In the genomic region with DNA sequence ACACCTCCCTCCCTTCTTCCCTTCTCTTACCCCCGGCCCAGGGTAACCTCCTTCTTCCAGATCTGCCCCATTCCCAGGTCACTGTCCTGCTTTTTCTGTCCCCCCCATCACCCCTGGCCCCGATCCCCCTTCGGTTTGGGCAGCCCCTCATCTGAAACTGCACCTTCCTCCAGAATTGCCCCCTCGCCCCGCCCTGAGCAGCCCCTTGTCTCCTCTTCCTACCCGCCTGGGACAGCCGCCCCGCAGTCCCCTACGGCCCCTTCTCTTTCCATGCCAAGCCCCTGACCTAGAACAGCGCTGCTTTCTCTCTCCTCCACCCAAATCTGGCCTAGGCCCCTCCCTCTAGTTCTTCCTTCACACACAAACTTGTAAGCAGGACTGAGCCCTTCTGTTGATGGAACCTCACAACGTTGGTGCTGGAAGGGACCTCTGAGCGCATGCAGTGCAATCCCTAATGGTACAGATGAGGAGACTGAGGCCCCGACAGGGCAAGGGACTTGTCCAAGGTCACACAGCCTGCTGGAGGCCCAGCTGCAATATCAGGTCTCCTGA, we compare ENCODE assay signal across 8 cellular contexts. TPM values are rescaled to one million over a fixed set of nuclear protein-coding genes. Genes with fewer than 3 reads are reported as not detected.
DNase-seq lines count a peak whose midpoint lies in the region; ATAC-seq and TF ChIP-seq lines count a peak whose summit lies in the region.

No MANE protein-coding gene starts in this region.

- H3K27ac ChIP-seq in epithelial cell of prostate: peak overlapping the region; percentile 50

- H3K36me3 Mint-ChIP-seq in T-helper 17 cell (ENCODE audit: low read depth) (no peaks in the 10 kb centered on the region), neural crest cell (ENCODE audit: low read depth) (no peaks in the 10 kb centered on the region)

- H3K27ac Mint-ChIP-seq in T-helper 17 cell: peak overlapping the region; percentile 97
- H3K27ac Mint-ChIP-seq in neural crest cell (ENCODE audit: unreplicated experiment): peak overlapping the region; percentile 86

- peaks cover 46% of the 10 kb centered on the region for H3K4me1 Mint-ChIP-seq in T-helper 17 cell
- peaks cover 45% of the 10 kb centered on the region for H3K4me1 Mint-ChIP-seq in neural crest cell

- H3K4me3 Mint-ChIP-seq in T-helper 17 cell: peak overlapping the region; percentile 98
- peak overlapping the region; percentile 91 for H3K4me3 Mint-ChIP-seq in neural crest cell

- H3K27me3 Mint-ChIP-seq in T-helper 17 cell: no peaks in the 10 kb centered on the region
- no peaks in the 10 kb centered on the region for H3K27me3 Mint-ChIP-seq in neural crest cell (ENCODE audit: low read depth)

- H3K9me3 ChIP-seq in T-helper 17 cell (ENCODE audit: control insufficient read depth, low read length, poor library complexity, severe bottlenecking): no peaks in the 10 kb centered on the region

- H3K9me3 Mint-ChIP-seq in neural crest cell: no peaks in the 10 kb centered on the region

- DNase-seq in DMS 273 (lab: John Stamatoyannopoulos, UW; ENCODE audit: unreplicated experiment): peak; percentile 29
- DNase-seq in DMS 273 treated with DMSO at 0.1 percent for 48 hours (lab: John Stamatoyannopoulos, UW): no peak
- DNase-seq in T-helper 17 cell: no peak
- no peak for DNase-seq in epithelial cell of prostate (ENCODE audit: low read depth, low spot score)
- DNase-seq in neural crest cell (ENCODE audit: low read depth, low spot score): peak; percentile 12
- DNase-seq in hepatic stellate cell (ENCODE audit: low spot score): no peak
- no peak for DNase-seq in AML-193 (lab: John Stamatoyannopoulos, UW)

- TF ChIP-seq CTCF in neural crest cell (conservative IDR thresholded peaks at IDR 0.05): no peak

- ATAC-seq in T-helper 17 cell: no peak
- ATAC-seq in GM19452 (IDR thresholded peaks at IDR 0.05; ENCODE audit: unreplicated experiment): no peak

RNA-seq across cellular contexts. Expression of a gene that starts 0.6 kb away (rescaled TPM):
- total RNA-seq in T-helper 17 cell: 10 to 100 TPM; 27.5 to 28.4 TPM
- 67.5 and 67.6 TPM in 2 replicates for total RNA-seq in neural crest cell

RNA-seq across cellular contexts. Expression of a gene that starts 6.0 kb away (rescaled TPM):
- 10 to 100 TPM; 10.2 to 15.5 TPM for total RNA-seq in T-helper 17 cell
- 21.7 and 22.5 TPM in 2 replicates for total RNA-seq in neural crest cell

RNA-seq across cellular contexts. Expression of a gene that starts 24.4 kb away (rescaled TPM):
- total RNA-seq in T-helper 17 cell (1 to 10 TPM in 1 of 2 donors, under 1 TPM in 1; 0.97 to 1.5 TPM), neural crest cell (1.5 and 1.8 TPM in 2 replicates)

RNA-seq across cellular contexts. Expression of a gene that starts 28.7 kb away (rescaled TPM):
- 10 to 100 TPM; 23.7 to 26.3 TPM for total RNA-seq in T-helper 17 cell
- 94.7 and 102 TPM in 2 replicates for total RNA-seq in neural crest cell

RNA-seq across cellular contexts. Expression of a gene that starts 29.0 kb away (rescaled TPM):
- total RNA-seq in T-helper 17 cell (10 to 100 TPM; 31.1 TPM), neural crest cell (105 and 109 TPM in 2 replicates)

Comparison
In these comparisons a context has a peak if more than half of its experiments do, and no peak if none do; other contexts are left out.
1. DNase-seq: peak in DMS 273 (single experiment) and neural crest cell (single experiment); none in DMS 273 treated with DMSO at 0.1 percent for 48 hours (single experiment), T-helper 17 cell (0 of 3), epithelial cell of prostate (single experiment), hepatic stellate cell (single experiment) and AML-193 (0 of 2).